14 cellular contexts compared by ENCODE assay signal in the genomic region with DNA sequence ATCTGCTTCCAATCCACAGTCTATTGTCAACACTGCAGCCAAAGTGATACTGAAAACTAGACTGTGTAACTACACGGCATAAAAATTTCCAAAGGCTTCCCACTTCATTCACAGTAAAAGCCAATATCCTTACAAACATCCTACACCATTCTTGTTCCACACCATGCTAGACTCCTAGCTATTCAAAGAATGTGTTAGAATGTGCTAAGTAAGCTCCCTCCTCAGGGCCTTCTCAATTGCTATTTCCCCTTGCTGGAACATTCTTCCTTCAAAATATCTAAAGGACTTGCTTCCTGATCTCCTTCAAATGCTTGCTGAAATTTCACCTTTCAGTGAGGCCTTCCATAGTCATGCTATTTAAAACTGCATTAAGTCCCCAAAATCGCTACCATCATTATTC.
"Had no signal": no experiment of that assay in that cellular context is flagged by ENCODE, and none has a peak within 500 bp of the region (broad histone marks: within the 10 kb centered on the region; RNA-seq: fewer than 3 reads in every experiment).

No MANE protein-coding gene starts in this region.

- H3K4me3 ChIP-seq: esophagus muscularis mucosa, testis had no signal

- H3K4me3 Mint-ChIP-seq: activated naive CD4-positive, alpha-beta T cell treated with anti-CD3 and anti-CD28 coated beads, Interleukin-2, amount 50 U/mL, for 24 hours; stimulated activated naive CD8-positive, alpha-beta T cell treated with anti-CD3 and anti-CD28 coated beads, Interleukin-15, amount 100 ng/mL, for 72 hours had no signal

- H3K27me3 Mint-ChIP-seq: activated naive CD4-positive, alpha-beta T cell treated with anti-CD3 and anti-CD28 coated beads, Interleukin-2, amount 50 U/mL, for 24 hours; stimulated activated naive CD8-positive, alpha-beta T cell treated with anti-CD3 and anti-CD28 coated beads, Interleukin-15, amount 100 ng/mL, for 72 hours had no signal

- H3K27ac ChIP-seq: esophagus muscularis mucosa, testis had no signal

- ATAC-seq: stimulated activated naive CD8-positive, alpha-beta T cell treated with anti-CD3 and anti-CD28 coated beads, Interleukin-15, amount 100 ng/mL, for 72 hours had no signal

- H3K27me3 ChIP-seq: esophagus muscularis mucosa, testis had no signal

- FAIRE-seq: colon, islet of Langerhans had no signal

- H3K4me1 ChIP-seq: esophagus muscularis mucosa, testis had no signal

- DNase-seq: activated CD4-positive, alpha-beta T cell treated with anti-CD3 and anti-CD28 coated beads, Interleukin-2, amount 50 U/mL, for 1 hour; activated T-cell treated with anti-CD3 and anti-CD28 coated beads for 4 hours; amygdala; foreskin fibroblast; glutamatergic neuron; stimulated activated CD4-positive, alpha-beta T cell treated with anti-CD3 and anti-CD28 coated beads, Interleukin-15, amount 100 ng/mL, for 24 hours; stimulated activated CD4-positive, alpha-beta T cell treated with anti-CD3 and anti-CD28 coated beads, Interleukin-4, amount 100 ng/mL, for 4 hours; stimulated activated naive CD8-positive, alpha-beta T cell treated with anti-CD3 and anti-CD28 coated beads, Interleukin-15, amount 100 ng/mL, for 72 hours; T-helper 2 cell; testis had no signal

- H3K9me3 ChIP-seq: esophagus muscularis mucosa, testis had no signal
